Comparison of ENCODE assay signal across 13 cellular contexts in genomic region chr3:32844322-32844654, GRCh38. TPM values are rescaled to one million over a fixed set of nuclear protein-coding genes. Genes with fewer than 3 reads are reported as not detected.
"Had no signal": no experiment of that assay in that cellular context is flagged by ENCODE, and none has a peak within 500 bp of the region (broad histone marks: within the 10 kb centered on the region; RNA-seq: fewer than 3 reads in every experiment).

No MANE protein-coding gene starts in this region.

- H3K9me3 ChIP-seq: breast epithelium, neutrophil, uterus had no signal

- ATAC-seq: activated T-cell treated with anti-CD3 and anti-CD28 coated beads, Interleukin-2, amount 50 U/mL, for 4 hours; left ventricle myocardium superior; right cardiac atrium had no signal

- H3K4me3 ChIP-seq: breast epithelium, uterus had no signal

- H3K27ac Mint-ChIP-seq: activated naive CD8-positive, alpha-beta T cell; T-helper 1 cell treated with Interleukin-12 subunit alpha and Interleukin-12 subunit beta and Interleukin-4 antibody, amounts not matched to agents 30 μg/mL and 1 μg/mL, for 36 hours had no signal

- H3K4me1 ChIP-seq: breast epithelium, uterus had no signal

- H3K27me3 ChIP-seq: breast epithelium, neutrophil, uterus had no signal

- H3K4me3 Mint-ChIP-seq: activated naive CD8-positive, alpha-beta T cell; activated T-cell treated with anti-CD3 and anti-CD28 coated beads, Interleukin-2, amount 50 U/mL, for 4 hours; T-helper 1 cell treated with Interleukin-12 subunit alpha and Interleukin-12 subunit beta and Interleukin-4 antibody, amounts not matched to agents 30 μg/mL and 1 μg/mL, for 36 hours had no signal

- H3K36me3 ChIP-seq: breast epithelium, neutrophil, uterus had no signal

- H3K27me3 Mint-ChIP-seq: activated naive CD8-positive, alpha-beta T cell had no signal

- H3K9me3 Mint-ChIP-seq: activated T-cell treated with anti-CD3 and anti-CD28 coated beads, Interleukin-2, amount 50 U/mL, for 4 hours; T-helper 1 cell treated with Interleukin-12 subunit alpha and Interleukin-12 subunit beta and Interleukin-4 antibody, amounts not matched to agents 30 μg/mL and 1 μg/mL, for 36 hours had no signal

- H3K36me3 Mint-ChIP-seq: activated naive CD8-positive, alpha-beta T cell had no signal

- H3K27ac ChIP-seq: breast epithelium, neutrophil, uterus had no signal

- DNase-seq: activated CD4-positive, alpha-beta T cell treated with anti-CD3 and anti-CD28 coated beads, Interleukin-2, amount 50 U/mL, for 1 hour; activated gamma-delta T cell; activated T-cell treated with anti-CD3 and anti-CD28 coated beads, Interleukin-2, amount 50 U/mL, for 4 hours; dermis blood vessel endothelial cell; kidney; left ventricle myocardium superior; mesenchymal stem cell; right cardiac atrium; uterus had no signal

RNA-seq across cellular contexts. Expression of gene TRIM71, which starts 26.5 kb away (rescaled TPM):
- total RNA-seq: dermis blood vessel endothelial cell, left ventricle myocardium superior, right cardiac atrium had no signal
